ENCODE assay signal across 8 cellular contexts in the genomic region with DNA sequence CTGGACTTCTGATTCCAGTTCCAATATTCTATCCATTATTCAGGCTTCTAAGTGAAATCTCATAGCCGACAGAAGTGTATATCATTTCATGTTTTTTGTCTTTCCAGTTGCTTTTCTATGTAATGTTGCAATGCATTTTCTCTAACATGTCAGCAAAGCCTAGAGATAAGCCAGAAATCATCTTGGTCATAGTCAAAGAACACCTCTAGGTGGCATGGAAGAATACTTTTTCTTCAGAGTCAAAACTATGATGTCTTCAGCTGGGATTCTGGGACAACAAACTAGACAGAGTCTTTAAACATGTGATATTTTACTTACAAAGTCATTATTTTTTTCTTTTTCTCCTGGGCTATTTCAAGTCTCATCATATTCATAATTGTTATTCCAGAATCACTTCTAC. TPM values are rescaled to one million over a fixed set of nuclear protein-coding genes. Genes with fewer than 3 reads are reported as not detected.
DNase-seq lines count a peak whose midpoint lies in the region; ATAC-seq and TF ChIP-seq lines count a peak whose summit lies in the region.
"Had no signal": no experiment of that assay in that cellular context is flagged by ENCODE, and none has a peak within 500 bp of the region (broad histone marks: within the 10 kb centered on the region; RNA-seq: fewer than 3 reads in every experiment).

No MANE protein-coding gene starts in this region.

- TF ChIP-seq RAD21 in liver (IDR thresholded peaks at IDR 0.05), result peak; percentile 72 to 75

- no peak for DNase-seq in stimulated activated CD4-positive, alpha-beta T cell treated with anti-CD3 and anti-CD28 coated beads, Interleukin-2, amount 100 ng/mL, for 48 hours
- DNase-seq in erythroblast (lab: John Stamatoyannopoulos, UW) (no peak), ecto neural progenitor cell (ENCODE audit: low spot score) (no peak)

- WGBS in liver, result 36% methylated on average over 1 of the region's 1 CpG

- TF ChIP-seq POLR2A in erythroblast (IDR thresholded peaks at IDR 0.05; ENCODE audit: low read length), result no peak

- no peaks in the 10 kb centered on the region for H3K9me3 ChIP-seq in OCI-LY3 (ENCODE audit: insufficient read depth, low read length)
- no peaks in the 10 kb centered on the region for H3K9me3 ChIP-seq in liver (ENCODE audit: control insufficient read depth in 4 of 4, low read length in 3 of 4)
- H3K9me3 ChIP-seq: SJCRH30 had no signal

- H3K4me3 ChIP-seq in OCI-LY3 (ENCODE audit: low read length), result no peak overlapping the region
- no peak overlapping the region for H3K4me3 ChIP-seq in liver (ENCODE audit: low read depth in 1 of 3, low read length in 3 of 3)
- H3K4me3 ChIP-seq: SJCRH30 had no signal

- H3K4me2 ChIP-seq in OCI-LY3 (ENCODE audit: low read length), result no peak overlapping the region

- H3K27ac ChIP-seq in OCI-LY3 (ENCODE audit: low read length) (no peak overlapping the region), liver (ENCODE audit: low read depth in 1 of 2, low read length in 2 of 2) (no peak overlapping the region)
- H3K27ac ChIP-seq: SJCRH30 had no signal

- H3K36me3 ChIP-seq in OCI-LY3 (replicated peaks; ENCODE audit: low read depth, low read length), result no peaks in the 10 kb centered on the region
- H3K36me3 ChIP-seq in liver (ENCODE audit: control insufficient read depth in 4 of 4, insufficient read depth in 3 of 4, low read depth in 1 of 4, low read length in 3 of 4), result no peaks in the 10 kb centered on the region
- H3K36me3 ChIP-seq: SJCRH30 had no signal

- no peaks in the 10 kb centered on the region for H3K79me2 ChIP-seq in OCI-LY3 (ENCODE audit: low read length)

- H4K20me1 ChIP-seq in OCI-LY3 (ENCODE audit: insufficient read depth, low read length), result no peaks in the 10 kb centered on the region

- no peak overlapping the region for H3K9ac ChIP-seq in OCI-LY3 (ENCODE audit: low read length)
- no peak overlapping the region for H3K9ac ChIP-seq in liver (ENCODE audit: low read depth in 1 of 2, low read length in 2 of 2)

- H3K27me3 ChIP-seq in OCI-LY3 (ENCODE audit: low read depth, low read length) (no peaks in the 10 kb centered on the region), liver (ENCODE audit: control insufficient read depth in 4 of 4, insufficient read depth in 4 of 4, low read length in 3 of 4) (no peaks in the 10 kb centered on the region)
- H3K27me3 ChIP-seq: SJCRH30 had no signal

- peaks cover 16% of the 10 kb centered on the region; the same call in 1 of the 2 replicates for H3K4me1 ChIP-seq in OCI-LY3 (ENCODE audit: low read length)
- H3K4me1 ChIP-seq in liver (ENCODE audit: control insufficient read depth in 4 of 4, insufficient read depth in 4 of 4, low read length in 3 of 4), result peaks cover 0 to 37% (median 29%) of the 10 kb centered on the region in 4 donors
- H3K4me1 ChIP-seq: SJCRH30 had no signal

- ATAC-seq in GM18519 (IDR thresholded peaks at IDR 0.05; ENCODE audit: low FRiP score, unreplicated experiment) (peak; percentile 38), HG02588 (IDR thresholded peaks at IDR 0.05; ENCODE audit: unreplicated experiment) (peak; percentile 29)

- peak; percentile 77 for TF ChIP-seq CTCF in OCI-LY3 (IDR thresholded peaks at IDR 0.05; ENCODE audit: low read depth, low read length)
- peak; percentile 39 for TF ChIP-seq CTCF in liver (IDR thresholded peaks at IDR 0.05; ENCODE audit: low read depth, low read length, missing input control)

- no peak overlapping the region for H2AFZ ChIP-seq in OCI-LY3 (ENCODE audit: low read depth, low read length)

TF ChIP-seq in liver, 16 proteins besides CTCF, POLR2A, EP300 and RAD21:
- TF ChIP-seq TAF1 (conservative IDR thresholded peaks at IDR 0.05) (no peak), JUND (IDR thresholded peaks at IDR 0.05) (no peak), HNF4A (conservative IDR thresholded peaks at IDR 0.05) (peak in 1 of 2 donors; percentile 49), YY1 (IDR thresholded peaks at IDR 0.05) (peak; percentile 26)
- TF ChIP-seq, protein P1, sequence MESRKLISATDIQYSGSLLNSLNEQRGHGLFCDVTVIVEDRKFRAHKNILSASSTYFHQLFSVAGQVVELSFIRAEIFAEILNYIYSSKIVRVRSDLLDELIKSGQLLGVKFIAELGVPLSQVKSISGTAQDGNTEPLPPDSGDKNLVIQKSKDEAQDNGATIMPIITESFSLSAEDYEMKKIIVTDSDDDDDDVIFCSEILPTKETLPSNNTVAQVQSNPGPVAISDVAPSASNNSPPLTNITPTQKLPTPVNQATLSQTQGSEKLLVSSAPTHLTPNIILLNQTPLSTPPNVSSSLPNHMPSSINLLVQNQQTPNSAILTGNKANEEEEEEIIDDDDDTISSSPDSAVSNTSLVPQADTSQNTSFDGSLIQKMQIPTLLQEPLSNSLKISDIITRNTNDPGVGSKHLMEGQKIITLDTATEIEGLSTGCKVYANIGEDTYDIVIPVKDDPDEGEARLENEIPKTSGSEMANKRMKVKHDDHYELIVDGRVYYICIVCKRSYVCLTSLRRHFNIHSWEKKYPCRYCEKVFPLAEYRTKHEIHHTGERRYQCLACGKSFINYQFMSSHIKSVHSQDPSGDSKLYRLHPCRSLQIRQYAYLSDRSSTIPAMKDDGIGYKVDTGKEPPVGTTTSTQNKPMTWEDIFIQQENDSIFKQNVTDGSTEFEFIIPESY (IDR thresholded peaks at IDR 0.05), result no peak

RNA-seq across cellular contexts. Expression of gene GAS2, which starts 4.4 kb away (rescaled TPM):
- total RNA-seq in liver, result 10 to 100 TPM; 28.5 to 75.6 TPM
- polyA plus RNA-seq in liver, result 10 to 100 TPM; 13.4 to 56.0 TPM

RNA-seq across cellular contexts. Expression of gene FANCF, which starts 45.2 kb away (rescaled TPM):
- total RNA-seq in liver, result 1 to 10 TPM; 5.4 to 5.9 TPM
- 1 to 10 TPM; 4.6 to 4.9 TPM for polyA plus RNA-seq in liver
